Comparison of ENCODE assay signal across 14 cellular contexts in genomic region chr2:226678422-226678821, GRCh38.
A peak's percentile ranks its signal among the peaks of the same experiment; 100 is the strongest.
DNase-seq lines count a peak whose midpoint lies in the region; ATAC-seq and TF ChIP-seq lines count a peak whose summit lies in the region.
"Had no signal": no experiment of that assay in that cellular context is flagged by ENCODE, and none has a peak within 500 bp of the region (broad histone marks: within the 10 kb centered on the region; RNA-seq: fewer than 3 reads in every experiment).

No MANE protein-coding gene starts in this region.

- H2BK20ac ChIP-seq in IMR-90 (ENCODE audit: low read depth, low read length), result no peak overlapping the region

- H3K18ac ChIP-seq in IMR-90 (ENCODE audit: low read depth, low read length), result no peak overlapping the region

- H2BK120ac ChIP-seq in IMR-90 (ENCODE audit: low read depth, low read length), result no peak overlapping the region

- TF ChIP-seq CTCF in C4-2B (conservative IDR thresholded peaks at IDR 0.05) (no peak), IMR-90 (conservative IDR thresholded peaks at IDR 0.05; ENCODE audit: low read depth, low read length) (no peak), colonic mucosa (IDR thresholded peaks at IDR 0.05) (no peak), gastrocnemius medialis (IDR thresholded peaks at IDR 0.05 in 4 of 5, conservative IDR thresholded peaks at IDR 0.05 in 1 of 5) (no peak), GM10266 (IDR thresholded peaks at IDR 0.05; ENCODE audit: control insufficient read depth, insufficient read depth, low read depth, missing control alignments) (no peak)

- H3K56ac ChIP-seq in IMR-90 (ENCODE audit: extremely low read depth, insufficient read depth, low read length), result no peak overlapping the region

- H3K27ac ChIP-seq in C4-2B, result peak overlapping the region; percentile 69
- H3K27ac ChIP-seq in IMR-90 (ENCODE audit: insufficient read depth, low read length), result no peak overlapping the region
- no peak overlapping the region for H3K27ac ChIP-seq in colonic mucosa
- peak overlapping the region in 3 of 4 donors; percentile 79 to 83 (median 80) for H3K27ac ChIP-seq in gastrocnemius medialis

- no peaks in the 10 kb centered on the region for H3K9me1 ChIP-seq in IMR-90 (ENCODE audit: insufficient read depth, low read length)

- dilution Hi-C loops in IMR-90 (cut with HindIII; ENCODE audit: low sequenced_read_pairs, unreplicated experiment), result no loop called here

- H4K91ac ChIP-seq in IMR-90 (ENCODE audit: insufficient read depth, low read depth, low read length), result no peak overlapping the region

- H2BK15ac ChIP-seq in IMR-90 (ENCODE audit: low read depth, low read length), result no peak overlapping the region

- intact Hi-C loops in IMR-90 (cut with micrococcal nuclease), result no loop called here
- intact Hi-C loops in colonic mucosa (cut with DNase I), result no loop called here
- intact Hi-C loops in gastrocnemius medialis (cut with DNase I; ENCODE audit: low total_unique reads), result no loop called here

- DNase-seq in IMR-90 (no peak), colonic mucosa (peak; percentile 59), gastrocnemius medialis (no peak), NCI-H1417 (lab: John Stamatoyannopoulos, UW) (no peak), GM10266 (ENCODE audit: extremely low spot score) (no peak)
- DNase-seq: CD4-positive, alpha-beta memory T cell; HCEC 1CT; KG1; NCI-H1436 treated with DMSO at 0.1 percent for 48 hours; NCI-H2081 treated with DMSO at 0.1 percent for 48 hours; NCI-H510A; NCI-H82 had no signal

- no peaks in the 10 kb centered on the region for H4K20me1 ChIP-seq in IMR-90 (ENCODE audit: insufficient read depth, low read length)

- no peak for TF ChIP-seq RAD21 in IMR-90 (IDR thresholded peaks at IDR 0.05; ENCODE audit: low read length)

- H3K14ac ChIP-seq in IMR-90 (replicated peaks; ENCODE audit: low read depth, low read length), result no peak overlapping the region

- peak overlapping the region; percentile 37 for H2AK9ac ChIP-seq in IMR-90 (replicated peaks; ENCODE audit: low read depth, low read length, poor library complexity)

- H2AFZ ChIP-seq in IMR-90 (replicated peaks; ENCODE audit: low read length, poor library complexity), result no peak overlapping the region

- POLR2A ChIA-PET in IMR-90 (lab: Charles Lee; ENCODE audit: unreplicated experiment), result no interaction called here

- H3K9ac ChIP-seq in IMR-90 (ENCODE audit: low read depth, low read length) (no peak overlapping the region), colonic mucosa (ENCODE audit: low read depth in 2 of 2, low read length in 2 of 2) (no peak overlapping the region)

- CTCF ChIA-PET in IMR-90 (lab: Yijun Ruan, JAX), result no interaction called here

- TF ChIP-seq POLR2A in IMR-90 (IDR thresholded peaks at IDR 0.05; ENCODE audit: low read depth, low read length), result no peak
- no peak for TF ChIP-seq POLR2A in gastrocnemius medialis (IDR thresholded peaks at IDR 0.05)

- H3K27me3 ChIP-seq in IMR-90 (ENCODE audit: control insufficient read depth, insufficient read depth, low read length), result no peaks in the 10 kb centered on the region
- no peaks in the 10 kb centered on the region for H3K27me3 ChIP-seq in colonic mucosa
- no peaks in the 10 kb centered on the region for H3K27me3 ChIP-seq in gastrocnemius medialis

- no peak overlapping the region for H3K4me2 ChIP-seq in IMR-90 (ENCODE audit: low read depth, low read length)

- in situ Hi-C loops in IMR-90 (cut with MboI; ENCODE audit: low sequenced_read_pairs), result no loop called here
- in situ Hi-C loops in gastrocnemius medialis (cut with MboI; ENCODE audit: low sequenced_read_pairs in 4 of 4), result loop anchor here in 2 of 4 donors (10.0 kb wide), 1 partner anchor 96 kb away; no protein-coding TSS in a partner anchor

- H3K36me3 ChIP-seq in IMR-90 (ENCODE audit: control insufficient read depth, insufficient read depth, low read length) (no peaks in the 10 kb centered on the region), colonic mucosa (no peaks in the 10 kb centered on the region), gastrocnemius medialis (no peaks in the 10 kb centered on the region)

- ATAC-seq in IMR-90 (ENCODE audit: low read depth) (no peak), gastrocnemius medialis (no peak), GM21529 (IDR thresholded peaks at IDR 0.05; ENCODE audit: unreplicated experiment) (no peak)

- H3K23ac ChIP-seq in IMR-90 (ENCODE audit: low read depth, low read length), result no peak overlapping the region

- H3K79me1 ChIP-seq in IMR-90 (ENCODE audit: low read depth in 1 of 2, low read length in 2 of 2), result no peaks in the 10 kb centered on the region

- WGBS in IMR-90 (ENCODE audit: extremely low coverage in 2 of 2, insufficient read length in 1 of 2), 2 experiments, result 60% methylated on average over 1 of the region's 4 CpGs; no CpG with 5 or more reads in 1 of the 2 experiments

- no peak overlapping the region for H3K4ac ChIP-seq in IMR-90 (ENCODE audit: low read depth, low read length)

- no peaks in the 10 kb centered on the region for H3K9me3 ChIP-seq in IMR-90 (ENCODE audit: control insufficient read depth, insufficient read depth, low read length)
- H3K9me3 ChIP-seq in colonic mucosa, result no peaks in the 10 kb centered on the region
- no peaks in the 10 kb centered on the region for H3K9me3 ChIP-seq in gastrocnemius medialis

- no peak overlapping the region for H4K8ac ChIP-seq in IMR-90 (ENCODE audit: low read depth in 2 of 2, low read length in 2 of 2)

- H3K4me1 ChIP-seq in IMR-90 (ENCODE audit: control insufficient read depth, insufficient read depth, low read length), result peaks cover 4% of the 10 kb centered on the region; the same call in 1 of the 2 replicates
- no peaks in the 10 kb centered on the region for H3K4me1 ChIP-seq in colonic mucosa
- peaks cover 14 to 18% of the 10 kb centered on the region in 2 donors for H3K4me1 ChIP-seq in gastrocnemius medialis

- H3K4me3 ChIP-seq in IMR-90 (ENCODE audit: insufficient read depth, low read depth, low read length) (no peak overlapping the region), colonic mucosa (no peak overlapping the region), gastrocnemius medialis (no peak overlapping the region)

- BruUV-seq in IMR-90 (replicated peaks; lab: Mats Ljungman, UMichigan), result no TSS peak

- H2AK5ac ChIP-seq in IMR-90 (ENCODE audit: low read depth, low read length), result no peak overlapping the region

- no peak overlapping the region for H4K5ac ChIP-seq in IMR-90 (ENCODE audit: low read depth, low read length)

- H2BK5ac ChIP-seq in IMR-90 (ENCODE audit: low read depth, low read length, poor library complexity, severe bottlenecking), result no peak overlapping the region

TF ChIP-seq in IMR-90, 13 proteins besides CTCF, POLR2A, EP300 and RAD21:
- no peak for TF ChIP-seq MAZ (IDR thresholded peaks at IDR 0.05; ENCODE audit: borderline replicate concordance, low read depth, low read length)
- no peak for TF ChIP-seq FOS (IDR thresholded peaks at IDR 0.05; ENCODE audit: low read depth, low read length)

Comparison
In these comparisons a context has a peak if more than half of its experiments do, and no peak if none do; other contexts are left out.
1. H3K27ac ChIP-seq: peak in C4-2B (single experiment) and gastrocnemius medialis (3 of 4); none in IMR-90 (single experiment) and colonic mucosa (single experiment).